ENCODE assay signal across 1 cellular context in the genomic region with DNA sequence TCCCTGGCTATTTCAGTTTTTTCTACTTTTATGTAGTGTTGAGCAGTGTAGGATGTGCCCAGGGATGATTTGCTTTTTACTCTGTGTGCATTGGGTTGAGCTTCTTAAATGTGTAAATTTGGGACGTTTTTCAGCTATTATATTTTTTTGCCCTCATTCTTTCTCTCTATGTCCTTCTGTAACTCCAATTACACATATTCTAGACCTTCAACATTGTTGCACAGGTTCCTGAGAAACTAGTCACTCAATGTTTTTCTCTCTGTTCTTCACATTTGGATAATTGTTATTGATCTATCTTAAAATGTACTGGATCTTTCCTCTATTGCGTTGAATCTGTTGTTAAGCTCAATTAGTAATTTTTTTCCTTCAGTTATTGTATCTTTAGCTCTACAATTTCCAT.
TF ChIP-seq lines count a peak whose summit lies in the region.

No MANE protein-coding gene starts in this region.

TF ChIP-seq in GM23338, 12 proteins besides CTCF, POLR2A, EP300 and RAD21 (continued from another document):
- TF ChIP-seq, protein P1, sequence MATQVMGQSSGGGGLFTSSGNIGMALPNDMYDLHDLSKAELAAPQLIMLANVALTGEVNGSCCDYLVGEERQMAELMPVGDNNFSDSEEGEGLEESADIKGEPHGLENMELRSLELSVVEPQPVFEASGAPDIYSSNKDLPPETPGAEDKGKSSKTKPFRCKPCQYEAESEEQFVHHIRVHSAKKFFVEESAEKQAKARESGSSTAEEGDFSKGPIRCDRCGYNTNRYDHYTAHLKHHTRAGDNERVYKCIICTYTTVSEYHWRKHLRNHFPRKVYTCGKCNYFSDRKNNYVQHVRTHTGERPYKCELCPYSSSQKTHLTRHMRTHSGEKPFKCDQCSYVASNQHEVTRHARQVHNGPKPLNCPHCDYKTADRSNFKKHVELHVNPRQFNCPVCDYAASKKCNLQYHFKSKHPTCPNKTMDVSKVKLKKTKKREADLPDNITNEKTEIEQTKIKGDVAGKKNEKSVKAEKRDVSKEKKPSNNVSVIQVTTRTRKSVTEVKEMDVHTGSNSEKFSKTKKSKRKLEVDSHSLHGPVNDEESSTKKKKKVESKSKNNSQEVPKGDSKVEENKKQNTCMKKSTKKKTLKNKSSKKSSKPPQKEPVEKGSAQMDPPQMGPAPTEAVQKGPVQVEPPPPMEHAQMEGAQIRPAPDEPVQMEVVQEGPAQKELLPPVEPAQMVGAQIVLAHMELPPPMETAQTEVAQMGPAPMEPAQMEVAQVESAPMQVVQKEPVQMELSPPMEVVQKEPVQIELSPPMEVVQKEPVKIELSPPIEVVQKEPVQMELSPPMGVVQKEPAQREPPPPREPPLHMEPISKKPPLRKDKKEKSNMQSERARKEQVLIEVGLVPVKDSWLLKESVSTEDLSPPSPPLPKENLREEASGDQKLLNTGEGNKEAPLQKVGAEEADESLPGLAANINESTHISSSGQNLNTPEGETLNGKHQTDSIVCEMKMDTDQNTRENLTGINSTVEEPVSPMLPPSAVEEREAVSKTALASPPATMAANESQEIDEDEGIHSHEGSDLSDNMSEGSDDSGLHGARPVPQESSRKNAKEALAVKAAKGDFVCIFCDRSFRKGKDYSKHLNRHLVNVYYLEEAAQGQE (IDR thresholded peaks at IDR 0.05; ENCODE audit: unreplicated experiment), result no peak
- TF ChIP-seq CREB1 (CRISPR knock-in tag; IDR thresholded peaks at IDR 0.05; ENCODE audit: low read depth) (no peak), ZNF331 (CRISPR knock-in tag; IDR thresholded peaks at IDR 0.05; ENCODE audit: low read depth) (no peak), EZH2 (IDR thresholded peaks at IDR 0.05; ENCODE audit: low read depth, unreplicated experiment) (no peak), NANOG (IDR thresholded peaks at IDR 0.05; ENCODE audit: borderline replicate concordance) (no peak)
- TF ChIP-seq, protein P2, sequence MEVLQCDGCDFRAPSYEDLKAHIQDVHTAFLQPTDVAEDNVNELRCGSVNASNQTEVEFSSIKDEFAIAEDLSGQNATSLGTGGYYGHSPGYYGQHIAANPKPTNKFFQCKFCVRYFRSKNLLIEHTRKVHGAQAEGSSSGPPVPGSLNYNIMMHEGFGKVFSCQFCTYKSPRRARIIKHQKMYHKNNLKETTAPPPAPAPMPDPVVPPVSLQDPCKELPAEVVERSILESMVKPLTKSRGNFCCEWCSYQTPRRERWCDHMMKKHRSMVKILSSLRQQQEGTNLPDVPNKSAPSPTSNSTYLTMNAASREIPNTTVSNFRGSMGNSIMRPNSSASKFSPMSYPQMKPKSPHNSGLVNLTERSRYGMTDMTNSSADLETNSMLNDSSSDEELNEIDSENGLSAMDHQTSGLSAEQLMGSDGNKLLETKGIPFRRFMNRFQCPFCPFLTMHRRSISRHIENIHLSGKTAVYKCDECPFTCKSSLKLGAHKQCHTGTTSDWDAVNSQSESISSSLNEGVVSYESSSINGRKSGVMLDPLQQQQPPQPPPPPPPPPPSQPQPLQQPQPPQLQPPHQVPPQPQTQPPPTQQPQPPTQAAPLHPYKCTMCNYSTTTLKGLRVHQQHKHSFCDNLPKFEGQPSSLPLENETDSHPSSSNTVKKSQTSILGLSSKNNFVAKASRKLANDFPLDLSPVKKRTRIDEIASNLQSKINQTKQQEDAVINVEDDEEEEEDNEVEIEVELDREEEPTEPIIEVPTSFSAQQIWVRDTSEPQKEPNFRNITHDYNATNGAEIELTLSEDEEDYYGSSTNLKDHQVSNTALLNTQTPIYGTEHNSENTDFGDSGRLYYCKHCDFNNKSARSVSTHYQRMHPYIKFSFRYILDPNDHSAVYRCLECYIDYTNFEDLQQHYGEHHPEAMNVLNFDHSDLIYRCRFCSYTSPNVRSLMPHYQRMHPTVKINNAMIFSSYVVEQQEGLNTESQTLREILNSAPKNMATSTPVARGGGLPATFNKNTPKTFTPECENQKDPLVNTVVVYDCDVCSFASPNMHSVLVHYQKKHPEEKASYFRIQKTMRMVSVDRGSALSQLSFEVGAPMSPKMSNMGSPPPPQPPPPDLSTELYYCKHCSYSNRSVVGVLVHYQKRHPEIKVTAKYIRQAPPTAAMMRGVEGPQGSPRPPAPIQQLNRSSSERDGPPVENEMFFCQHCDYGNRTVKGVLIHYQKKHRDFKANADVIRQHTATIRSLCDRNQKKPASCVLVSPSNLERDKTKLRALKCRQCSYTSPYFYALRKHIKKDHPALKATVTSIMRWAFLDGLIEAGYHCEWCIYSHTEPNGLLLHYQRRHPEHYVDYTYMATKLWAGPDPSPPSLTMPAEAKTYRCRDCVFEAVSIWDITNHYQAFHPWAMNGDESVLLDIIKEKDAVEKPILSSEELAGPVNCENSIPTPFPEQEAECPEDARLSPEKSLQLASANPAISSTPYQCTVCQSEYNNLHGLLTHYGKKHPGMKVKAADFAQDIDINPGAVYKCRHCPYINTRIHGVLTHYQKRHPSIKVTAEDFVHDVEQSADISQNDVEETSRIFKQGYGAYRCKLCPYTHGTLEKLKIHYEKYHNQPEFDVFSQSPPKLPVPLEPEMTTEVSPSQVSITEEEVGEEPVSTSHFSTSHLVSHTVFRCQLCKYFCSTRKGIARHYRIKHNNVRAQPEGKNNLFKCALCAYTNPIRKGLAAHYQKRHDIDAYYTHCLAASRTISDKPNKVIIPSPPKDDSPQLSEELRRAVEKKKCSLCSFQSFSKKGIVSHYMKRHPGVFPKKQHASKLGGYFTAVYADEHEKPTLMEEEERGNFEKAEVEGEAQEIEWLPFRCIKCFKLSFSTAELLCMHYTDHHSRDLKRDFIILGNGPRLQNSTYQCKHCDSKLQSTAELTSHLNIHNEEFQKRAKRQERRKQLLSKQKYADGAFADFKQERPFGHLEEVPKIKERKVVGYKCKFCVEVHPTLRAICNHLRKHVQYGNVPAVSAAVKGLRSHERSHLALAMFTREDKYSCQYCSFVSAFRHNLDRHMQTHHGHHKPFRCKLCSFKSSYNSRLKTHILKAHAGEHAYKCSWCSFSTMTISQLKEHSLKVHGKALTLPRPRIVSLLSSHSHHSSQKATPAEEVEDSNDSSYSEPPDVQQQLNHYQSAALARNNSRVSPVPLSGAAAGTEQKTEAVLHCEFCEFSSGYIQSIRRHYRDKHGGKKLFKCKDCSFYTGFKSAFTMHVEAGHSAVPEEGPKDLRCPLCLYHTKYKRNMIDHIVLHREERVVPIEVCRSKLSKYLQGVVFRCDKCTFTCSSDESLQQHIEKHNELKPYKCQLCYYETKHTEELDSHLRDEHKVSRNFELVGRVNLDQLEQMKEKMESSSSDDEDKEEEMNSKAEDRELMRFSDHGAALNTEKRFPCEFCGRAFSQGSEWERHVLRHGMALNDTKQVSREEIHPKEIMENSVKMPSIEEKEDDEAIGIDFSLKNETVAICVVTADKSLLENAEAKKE (CRISPR knock-in tag; IDR thresholded peaks at IDR 0.05), result no peak
- TF ChIP-seq, protein P3, sequence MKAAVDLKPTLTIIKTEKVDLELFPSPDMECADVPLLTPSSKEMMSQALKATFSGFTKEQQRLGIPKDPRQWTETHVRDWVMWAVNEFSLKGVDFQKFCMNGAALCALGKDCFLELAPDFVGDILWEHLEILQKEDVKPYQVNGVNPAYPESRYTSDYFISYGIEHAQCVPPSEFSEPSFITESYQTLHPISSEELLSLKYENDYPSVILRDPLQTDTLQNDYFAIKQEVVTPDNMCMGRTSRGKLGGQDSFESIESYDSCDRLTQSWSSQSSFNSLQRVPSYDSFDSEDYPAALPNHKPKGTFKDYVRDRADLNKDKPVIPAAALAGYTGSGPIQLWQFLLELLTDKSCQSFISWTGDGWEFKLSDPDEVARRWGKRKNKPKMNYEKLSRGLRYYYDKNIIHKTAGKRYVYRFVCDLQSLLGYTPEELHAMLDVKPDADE (IDR thresholded peaks at IDR 0.05), result no peak
